ENCODE assay signal across 21 cellular contexts in genomic region chr17:78854508-78854907, GRCh38. TPM values are rescaled to one million over a fixed set of nuclear protein-coding genes. Genes with fewer than 3 reads are reported as not detected.
"Had no signal": no experiment of that assay in that cellular context is flagged by ENCODE, and none has a peak within 500 bp of the region (broad histone marks: within the 10 kb centered on the region; RNA-seq: fewer than 3 reads in every experiment).

No MANE protein-coding gene starts in this region.

- H3K27me3 Mint-ChIP-seq: naive thymus-derived CD4-positive, alpha-beta T cell; progenitor cell of endocrine pancreas; stimulated activated naive CD8-positive, alpha-beta T cell treated with anti-CD3 and anti-CD28 coated beads, Interleukin-15, amount 100 ng/mL, for 72 hours had no signal

- H3K27ac ChIP-seq: left lung, parathyroid adenoma, right lobe of liver, suprapubic skin, transverse colon, upper lobe of right lung, uterus had no signal

- H3K9me3 ChIP-seq: left lung, right lobe of liver, suprapubic skin, transverse colon, upper lobe of right lung, uterus had no signal

- H2AFZ ChIP-seq: parathyroid adenoma had no signal

- H3K4me1 ChIP-seq: left lung, parathyroid adenoma, right lobe of liver, suprapubic skin, upper lobe of right lung, uterus had no signal

- H3K4me3 ChIP-seq: dorsolateral prefrontal cortex, left lung, right lobe of liver, suprapubic skin, transverse colon, upper lobe of right lung, uterus had no signal

- ATAC-seq: left lung; naive thymus-derived CD4-positive, alpha-beta T cell; right lobe of liver; stimulated activated naive CD8-positive, alpha-beta T cell treated with anti-CD3 and anti-CD28 coated beads, Interleukin-15, amount 100 ng/mL, for 72 hours; upper lobe of right lung had no signal

- H3K36me3 ChIP-seq: right lobe of liver, transverse colon, uterus had no signal

- H3K27me3 ChIP-seq: dorsolateral prefrontal cortex, left lung, right lobe of liver, suprapubic skin, transverse colon, upper lobe of right lung, uterus had no signal

- H3K36me3 Mint-ChIP-seq: naive thymus-derived CD4-positive, alpha-beta T cell had no signal

- H3K79me2 ChIP-seq: parathyroid adenoma had no signal

- DNase-seq: cortex of kidney; dorsolateral prefrontal cortex; effector CD4-positive, alpha-beta T cell; hypothalamus; left lung; mesendoderm; midbrain; naive thymus-derived CD4-positive, alpha-beta T cell; nephron progenitor cell; right lobe of liver; stimulated activated CD4-positive, alpha-beta T cell treated with anti-CD3 and anti-CD28 coated beads, Interleukin-15, amount 100 ng/mL, for 24 hours; stimulated activated CD4-positive, alpha-beta T cell treated with anti-CD3 and anti-CD28 coated beads, Interleukin-2, amount 100 ng/mL, for 48 hours; stimulated activated naive CD4-positive, alpha-beta T cell; stimulated activated naive CD8-positive, alpha-beta T cell treated with anti-CD3 and anti-CD28 coated beads, Interleukin-15, amount 100 ng/mL, for 72 hours; upper lobe of right lung; uterus had no signal

- H3K27ac Mint-ChIP-seq: nephron progenitor cell; progenitor cell of endocrine pancreas; stimulated activated naive CD8-positive, alpha-beta T cell treated with anti-CD3 and anti-CD28 coated beads, Interleukin-15, amount 100 ng/mL, for 72 hours had no signal

- H3K4me3 Mint-ChIP-seq: naive thymus-derived CD4-positive, alpha-beta T cell; nephron progenitor cell; stimulated activated naive CD8-positive, alpha-beta T cell treated with anti-CD3 and anti-CD28 coated beads, Interleukin-15, amount 100 ng/mL, for 72 hours had no signal

- H3K9me3 Mint-ChIP-seq: naive thymus-derived CD4-positive, alpha-beta T cell; nephron progenitor cell; stimulated activated naive CD8-positive, alpha-beta T cell treated with anti-CD3 and anti-CD28 coated beads, Interleukin-15, amount 100 ng/mL, for 72 hours had no signal

- H3K9ac ChIP-seq: parathyroid adenoma had no signal

- H3K4me1 Mint-ChIP-seq: naive thymus-derived CD4-positive, alpha-beta T cell; stimulated activated naive CD8-positive, alpha-beta T cell treated with anti-CD3 and anti-CD28 coated beads, Interleukin-15, amount 100 ng/mL, for 72 hours had no signal

RNA-seq across cellular contexts. Expression of gene CEP295NL, which starts 48.5 kb away (rescaled TPM):
- polyA plus RNA-seq: keratinocyte; naive thymus-derived CD4-positive, alpha-beta T cell had no signal
